In genomic region chr3:141124715-141125114, GRCh38 we compare ENCODE assay signal across 27 cellular contexts.
"Had no signal": no experiment of that assay in that cellular context is flagged by ENCODE, and none has a peak within 500 bp of the region (broad histone marks: within the 10 kb centered on the region; RNA-seq: fewer than 3 reads in every experiment).

No MANE protein-coding gene starts in this region.

- H3K27me3 Mint-ChIP-seq: brain had no signal

- DNase-seq: activated CD4-positive, alpha-beta memory T cell treated with anti-CD3 and anti-CD28 coated beads for 36 hours; activated CD4-positive, alpha-beta T cell treated with anti-CD3 and anti-CD28 coated beads for 36 hours; activated CD4-positive, alpha-beta T cell treated with anti-CD3 and anti-CD28 coated beads, Interleukin-2, amount 10 ng/mL, durations not matched to agents 24 days and 14 days; activated CD4-positive, CD25-positive, alpha-beta regulatory T cell; activated CD4-positive, CD25-positive, alpha-beta regulatory T cell treated with anti-CD3 and anti-CD28 coated beads, Interleukin-2, amount 50 U/mL, for 72 hours; activated CD8-positive, alpha-beta memory T cell treated with anti-CD3 and anti-CD28 coated beads, Interleukin-2, amount 50 U/mL, for 48 hours; activated CD8-positive, alpha-beta T cell treated with anti-CD3 and anti-CD28 coated beads, Interleukin-2, amount 10 ng/mL, durations not matched to agents 7 days and 5 days; activated gamma-delta T cell; activated naive CD4-positive, alpha-beta T cell; activated naive CD4-positive, alpha-beta T cell treated with anti-CD3 and anti-CD28 coated beads, Interleukin-2, amount 10 ng/mL, durations not matched to agents 7 days and 5 days; activated naive CD8-positive, alpha-beta T cell treated with anti-CD3 and anti-CD28 coated beads, Interleukin-2, amount 10 ng/mL, durations not matched to agents 7 days and 5 days; activated T-cell treated with anti-CD3 and anti-CD28 coated beads for 4 hours; activated T-cell treated with anti-CD3 and anti-CD28 coated beads, Interleukin-2, amount 50 U/mL, for 24 hours; activated T-cell treated with anti-CD3 and anti-CD28 coated beads, Interleukin-2, amount 50 U/mL, for 72 hours; dorsolateral prefrontal cortex; effector CD4-positive, alpha-beta T cell; effector memory CD8-positive, alpha-beta T cell; erythroblast; esophagus squamous epithelium; foreskin melanocyte; head of caudate nucleus; T-helper 2 cell had no signal

- H3K36me3 Mint-ChIP-seq: activated CD4-positive, alpha-beta memory T cell treated with anti-CD3 and anti-CD28 coated beads for 36 hours; activated naive CD4-positive, alpha-beta T cell treated with anti-CD3 and anti-CD28 coated beads, Interleukin-2, amount 10 ng/mL, durations not matched to agents 7 days and 5 days; activated naive CD4-positive, alpha-beta T cell treated with anti-CD3 and anti-CD28 coated beads, Interleukin-2, amount 50 U/mL, for 72 hours; activated naive CD8-positive, alpha-beta T cell treated with anti-CD3 and anti-CD28 coated beads, Interleukin-2, amount 10 ng/mL, durations not matched to agents 7 days and 5 days had no signal

- H3K9me3 Mint-ChIP-seq: activated CD4-positive, alpha-beta memory T cell treated with anti-CD3 and anti-CD28 coated beads for 36 hours; activated naive CD4-positive, alpha-beta T cell treated with anti-CD3 and anti-CD28 coated beads, Interleukin-2, amount 10 ng/mL, durations not matched to agents 7 days and 5 days; activated T-cell treated with anti-CD3 and anti-CD28 coated beads, Interleukin-2, amount 50 U/mL, for 24 hours; central memory CD8-positive, alpha-beta T cell; dendritic cell treated with granulocyte-macrophage colony-stimulating factor and Interleukin-4, amounts not matched to agents 40 ng/mL and 50 ng/mL, for 4 days; effector memory CD8-positive, alpha-beta T cell had no signal

- H3K4me1 Mint-ChIP-seq: activated CD4-positive, alpha-beta T cell treated with anti-CD3 and anti-CD28 coated beads for 36 hours; activated CD4-positive, alpha-beta T cell treated with anti-CD3 and anti-CD28 coated beads, Interleukin-2, amount 10 ng/mL, durations not matched to agents 24 days and 14 days; activated naive CD4-positive, alpha-beta T cell treated with anti-CD3 and anti-CD28 coated beads, Interleukin-2, amount 10 ng/mL, durations not matched to agents 7 days and 5 days; central memory CD8-positive, alpha-beta T cell had no signal

- H3K4me3 Mint-ChIP-seq: activated CD4-positive, alpha-beta memory T cell treated with anti-CD3 and anti-CD28 coated beads for 36 hours; activated CD4-positive, alpha-beta T cell treated with anti-CD3 and anti-CD28 coated beads for 36 hours; activated CD4-positive, alpha-beta T cell treated with anti-CD3 and anti-CD28 coated beads, Interleukin-2, amount 10 ng/mL, durations not matched to agents 24 days and 14 days; activated CD8-positive, alpha-beta T cell treated with anti-CD3 and anti-CD28 coated beads, Interleukin-2, amount 10 ng/mL, durations not matched to agents 7 days and 5 days; activated naive CD4-positive, alpha-beta T cell treated with anti-CD3 and anti-CD28 coated beads, Interleukin-2, amount 10 ng/mL, durations not matched to agents 7 days and 5 days; activated naive CD8-positive, alpha-beta T cell treated with anti-CD3 and anti-CD28 coated beads, Interleukin-2, amount 10 ng/mL, durations not matched to agents 7 days and 5 days; activated T-cell treated with anti-CD3 and anti-CD28 coated beads, Interleukin-2, amount 50 U/mL, for 24 hours; activated T-cell treated with anti-CD3 and anti-CD28 coated beads, Interleukin-2, amount 50 U/mL, for 72 hours; brain; central memory CD8-positive, alpha-beta T cell; dendritic cell treated with granulocyte-macrophage colony-stimulating factor and Interleukin-4, amounts not matched to agents 40 ng/mL and 50 ng/mL, for 4 days; effector memory CD8-positive, alpha-beta T cell had no signal

- ATAC-seq: activated CD4-positive, alpha-beta T cell treated with anti-CD3 and anti-CD28 coated beads for 36 hours; activated CD8-positive, alpha-beta T cell treated with anti-CD3 and anti-CD28 coated beads, Interleukin-2, amount 10 ng/mL, durations not matched to agents 7 days and 5 days; activated naive CD4-positive, alpha-beta T cell treated with anti-CD3 and anti-CD28 coated beads, Interleukin-2, amount 50 U/mL, for 72 hours; activated T-cell treated with anti-CD3 and anti-CD28 coated beads, Interleukin-2, amount 50 U/mL, for 72 hours; effector memory CD8-positive, alpha-beta T cell; gastroesophageal sphincter had no signal

- H3K27ac Mint-ChIP-seq: activated CD4-positive, alpha-beta memory T cell treated with anti-CD3 and anti-CD28 coated beads for 36 hours; activated CD4-positive, alpha-beta T cell treated with anti-CD3 and anti-CD28 coated beads for 36 hours; activated CD4-positive, alpha-beta T cell treated with anti-CD3 and anti-CD28 coated beads, Interleukin-2, amount 10 ng/mL, durations not matched to agents 24 days and 14 days; activated CD8-positive, alpha-beta T cell treated with anti-CD3 and anti-CD28 coated beads, Interleukin-2, amount 10 ng/mL, durations not matched to agents 7 days and 5 days; activated naive CD4-positive, alpha-beta T cell treated with anti-CD3 and anti-CD28 coated beads, Interleukin-2, amount 10 ng/mL, durations not matched to agents 7 days and 5 days; activated naive CD4-positive, alpha-beta T cell treated with anti-CD3 and anti-CD28 coated beads, Interleukin-2, amount 50 U/mL, for 72 hours; activated naive CD8-positive, alpha-beta T cell treated with anti-CD3 and anti-CD28 coated beads, Interleukin-2, amount 10 ng/mL, durations not matched to agents 7 days and 5 days; activated T-cell treated with anti-CD3 and anti-CD28 coated beads, Interleukin-2, amount 50 U/mL, for 24 hours; activated T-cell treated with anti-CD3 and anti-CD28 coated beads, Interleukin-2, amount 50 U/mL, for 72 hours; brain; dendritic cell treated with granulocyte-macrophage colony-stimulating factor and Interleukin-4, amounts not matched to agents 40 ng/mL and 50 ng/mL, for 4 days; effector memory CD8-positive, alpha-beta T cell had no signal
